In the genomic region with DNA sequence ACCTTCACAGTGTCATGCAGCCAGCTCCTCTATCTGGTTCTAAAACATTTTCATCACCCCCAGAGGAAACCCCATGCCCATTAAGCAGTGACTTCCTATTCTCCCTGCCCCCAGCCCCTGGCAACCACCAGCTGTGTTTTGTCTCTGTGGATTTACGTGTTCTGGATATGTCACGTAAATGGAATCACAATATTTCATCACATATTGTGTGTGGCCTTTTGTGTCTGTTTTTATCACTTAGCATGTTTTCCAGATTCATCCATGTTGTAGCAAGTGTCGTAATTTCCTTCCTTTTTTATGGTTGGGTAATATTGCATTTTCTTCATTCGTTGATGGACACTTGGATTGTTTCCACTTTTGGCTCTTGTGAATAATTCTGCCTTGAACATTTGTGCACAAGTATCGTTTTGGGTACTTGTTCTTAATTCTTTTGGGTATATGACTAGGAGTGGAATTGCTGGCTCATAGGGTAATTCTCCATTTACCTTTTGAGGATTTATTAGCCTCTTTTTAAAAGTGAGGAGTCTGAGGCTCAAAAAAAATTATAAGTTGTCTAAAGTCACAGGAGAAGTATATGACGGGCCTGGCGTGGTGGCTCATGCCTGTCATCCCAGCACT, we compare ENCODE assay signal across 10 cellular contexts.
DNase-seq lines count a peak whose midpoint lies in the region; ATAC-seq and TF ChIP-seq lines count a peak whose summit lies in the region.
"Had no signal": no experiment of that assay in that cellular context is flagged by ENCODE, and none has a peak within 500 bp of the region (broad histone marks: within the 10 kb centered on the region; RNA-seq: fewer than 3 reads in every experiment).

No MANE protein-coding gene starts in this region.

- H3K27me3 Mint-ChIP-seq in stimulated activated naive CD8-positive, alpha-beta T cell treated with anti-CD3 and anti-CD28 coated beads, Interleukin-15, Interleukin-2, amounts not matched to agents 100 ng/mL and 50 ng/mL, for 24 hours, result peaks cover 3% of the 10 kb centered on the region
- H3K27me3 Mint-ChIP-seq in activated T-helper 2 cell treated with anti-CD3 and anti-CD28 coated beads, Interferon-gamma antibody, Interleukin-2, Interleukin-4, amounts not matched to agents 10 μg/mL and 5 μg/mL and 100 μg/mL, durations not matched to agents 14 hours and 24 hours and 36 hours (ENCODE audit: low read depth), result no peaks in the 10 kb centered on the region
- peaks cover 21 to 30% (median 22%) of the 10 kb centered on the region in 3 donors for H3K27me3 Mint-ChIP-seq in naive B cell

- no peak for TF ChIP-seq POLR2A in vagina (IDR thresholded peaks at IDR 0.05)

- no peak for TF ChIP-seq CTCF in vagina (IDR thresholded peaks at IDR 0.05)
- no peak for TF ChIP-seq CTCF in lower lobe of right lung (IDR thresholded peaks at IDR 0.05)

- intact Hi-C loops in activated T-helper 2 cell treated with anti-CD3 and anti-CD28 coated beads, Interferon-gamma antibody, Interleukin-2, Interleukin-4, amounts not matched to agents 10 μg/mL and 5 μg/mL and 100 μg/mL, durations not matched to agents 14 hours and 24 hours and 36 hours (cut with micrococcal nuclease), result no loop called here
- intact Hi-C loops in vagina (cut with DNase I) (loop anchor here (10.0 kb wide), 2 partner anchors 116 to 266 kb away; no protein-coding TSS in a partner anchor), lower lobe of right lung (cut with DNase I) (no loop called here)

- ATAC-seq in stimulated activated naive CD8-positive, alpha-beta T cell treated with anti-CD3 and anti-CD28 coated beads, Interleukin-15, Interleukin-2, amounts not matched to agents 100 U/mL and 50 U/mL, for 24 hours, result no peak
- ATAC-seq in naive B cell (ENCODE audit: low read depth in 2 of 2), result no peak
- ATAC-seq in HG03342 (IDR thresholded peaks at IDR 0.05; ENCODE audit: unreplicated experiment), result no peak
- no peak for ATAC-seq in HG03354 (IDR thresholded peaks at IDR 0.05; ENCODE audit: poor library complexity, severe bottlenecking, unreplicated experiment)
- ATAC-seq in lower lobe of right lung, result no peak

- no peak for DNase-seq in stimulated activated naive CD8-positive, alpha-beta T cell treated with anti-CD3 and anti-CD28 coated beads, Interleukin-15, Interleukin-2, amounts not matched to agents 100 U/mL and 50 U/mL, for 24 hours
- no peak for DNase-seq in activated T-helper 2 cell treated with anti-CD3 and anti-CD28 coated beads, Interferon-gamma antibody, Interleukin-2, Interleukin-4, amounts not matched to agents 10 μg/mL and 5 μg/mL and 100 μg/mL, durations not matched to agents 14 hours and 24 hours and 36 hours (ENCODE audit: low spot score)
- DNase-seq in naive B cell (no peak), vagina (ENCODE audit: extremely low spot score in 2 of 2) (no peak), lower lobe of right lung (no peak)
- DNase-seq: activated effector memory CD4-positive, alpha-beta T cell treated with anti-CD3 and anti-CD28 coated beads, Interleukin-2, amount 50 U/mL, for 16 hours had no signal

- no peaks in the 10 kb centered on the region for H3K9me3 Mint-ChIP-seq in stimulated activated naive CD8-positive, alpha-beta T cell treated with anti-CD3 and anti-CD28 coated beads, Interleukin-15, Interleukin-2, amounts not matched to agents 100 ng/mL and 50 ng/mL, for 24 hours
- no peaks in the 10 kb centered on the region for H3K9me3 Mint-ChIP-seq in activated T-helper 2 cell treated with anti-CD3 and anti-CD28 coated beads, Interferon-gamma antibody, Interleukin-2, Interleukin-4, amounts not matched to agents 10 μg/mL and 5 μg/mL and 100 μg/mL, durations not matched to agents 14 hours and 24 hours and 36 hours
- no peaks in the 10 kb centered on the region for H3K9me3 Mint-ChIP-seq in naive B cell

- no peak overlapping the region for H3K4me3 ChIP-seq in vagina
- H3K4me3 ChIP-seq in lower lobe of right lung, result no peak overlapping the region

- H3K9me3 ChIP-seq in vagina (no peaks in the 10 kb centered on the region), lower lobe of right lung (no peaks in the 10 kb centered on the region)
- H3K9me3 ChIP-seq: heart left ventricle had no signal

- H3K27ac Mint-ChIP-seq in stimulated activated naive CD8-positive, alpha-beta T cell treated with anti-CD3 and anti-CD28 coated beads, Interleukin-15, Interleukin-2, amounts not matched to agents 100 ng/mL and 50 ng/mL, for 24 hours, result peak overlapping the region; percentile 18
- H3K27ac Mint-ChIP-seq in activated T-helper 2 cell treated with anti-CD3 and anti-CD28 coated beads, Interferon-gamma antibody, Interleukin-2, Interleukin-4, amounts not matched to agents 10 μg/mL and 5 μg/mL and 100 μg/mL, durations not matched to agents 14 hours and 24 hours and 36 hours, result peak overlapping the region; percentile 56
- no peak overlapping the region for H3K27ac Mint-ChIP-seq in naive B cell

- H3K4me1 Mint-ChIP-seq in stimulated activated naive CD8-positive, alpha-beta T cell treated with anti-CD3 and anti-CD28 coated beads, Interleukin-15, Interleukin-2, amounts not matched to agents 100 ng/mL and 50 ng/mL, for 24 hours (ENCODE audit: low read depth), result peaks cover 56% of the 10 kb centered on the region
- peaks cover 56% of the 10 kb centered on the region for H3K4me1 Mint-ChIP-seq in activated T-helper 2 cell treated with anti-CD3 and anti-CD28 coated beads, Interferon-gamma antibody, Interleukin-2, Interleukin-4, amounts not matched to agents 10 μg/mL and 5 μg/mL and 100 μg/mL, durations not matched to agents 14 hours and 24 hours and 36 hours (ENCODE audit: low read depth)
- H3K4me1 Mint-ChIP-seq in naive B cell, result peaks cover 20 to 29% (median 26%) of the 10 kb centered on the region in 3 donors

- no peaks in the 10 kb centered on the region for H3K36me3 ChIP-seq in vagina
- H3K36me3 ChIP-seq in lower lobe of right lung, result no peaks in the 10 kb centered on the region
- H3K36me3 ChIP-seq: heart left ventricle had no signal

- H3K4me1 ChIP-seq in vagina (peaks cover 36% of the 10 kb centered on the region), lower lobe of right lung (peaks cover 31% of the 10 kb centered on the region)

- no peaks in the 10 kb centered on the region for H3K27me3 ChIP-seq in vagina
- H3K27me3 ChIP-seq in lower lobe of right lung (ENCODE audit: low read depth), result no peaks in the 10 kb centered on the region
- H3K27me3 ChIP-seq: heart left ventricle had no signal

- H3K36me3 Mint-ChIP-seq in stimulated activated naive CD8-positive, alpha-beta T cell treated with anti-CD3 and anti-CD28 coated beads, Interleukin-15, Interleukin-2, amounts not matched to agents 100 ng/mL and 50 ng/mL, for 24 hours (ENCODE audit: low read depth), result no peaks in the 10 kb centered on the region
- H3K36me3 Mint-ChIP-seq in activated T-helper 2 cell treated with anti-CD3 and anti-CD28 coated beads, Interferon-gamma antibody, Interleukin-2, Interleukin-4, amounts not matched to agents 10 μg/mL and 5 μg/mL and 100 μg/mL, durations not matched to agents 14 hours and 24 hours and 36 hours (ENCODE audit: low read depth), result no peaks in the 10 kb centered on the region
- no peaks in the 10 kb centered on the region for H3K36me3 Mint-ChIP-seq in naive B cell

- no peak overlapping the region for H3K4me3 Mint-ChIP-seq in stimulated activated naive CD8-positive, alpha-beta T cell treated with anti-CD3 and anti-CD28 coated beads, Interleukin-15, Interleukin-2, amounts not matched to agents 100 ng/mL and 50 ng/mL, for 24 hours
- H3K4me3 Mint-ChIP-seq in activated T-helper 2 cell treated with anti-CD3 and anti-CD28 coated beads, Interferon-gamma antibody, Interleukin-2, Interleukin-4, amounts not matched to agents 10 μg/mL and 5 μg/mL and 100 μg/mL, durations not matched to agents 14 hours and 24 hours and 36 hours (ENCODE audit: low read depth), result no peak overlapping the region
- H3K4me3 Mint-ChIP-seq in naive B cell, result peak overlapping the region in 5 of 8 donors; percentile 49 to 90 (median 61)

- H3K27ac ChIP-seq in vagina (peak overlapping the region; percentile 68), lower lobe of right lung (no peak overlapping the region)

Comparison
In these comparisons a context has a peak if more than half of its experiments do, and no peak if none do; other contexts are left out.
1. H3K27ac Mint-ChIP-seq: peak in stimulated activated naive CD8-positive, alpha-beta T cell treated with anti-CD3 and anti-CD28 coated beads, Interleukin-15, Interleukin-2, amounts not matched to agents 100 ng/mL and 50 ng/mL, for 24 hours (single experiment) and activated T-helper 2 cell treated with anti-CD3 and anti-CD28 coated beads, Interferon-gamma antibody, Interleukin-2, Interleukin-4, amounts not matched to agents 10 μg/mL and 5 μg/mL and 100 μg/mL, durations not matched to agents 14 hours and 24 hours and 36 hours (single experiment); none in naive B cell (0 of 6).
2. H3K4me3 Mint-ChIP-seq: peak in naive B cell (5 of 8); none in stimulated activated naive CD8-positive, alpha-beta T cell treated with anti-CD3 and anti-CD28 coated beads, Interleukin-15, Interleukin-2, amounts not matched to agents 100 ng/mL and 50 ng/mL, for 24 hours (single experiment) and activated T-helper 2 cell treated with anti-CD3 and anti-CD28 coated beads, Interferon-gamma antibody, Interleukin-2, Interleukin-4, amounts not matched to agents 10 μg/mL and 5 μg/mL and 100 μg/mL, durations not matched to agents 14 hours and 24 hours and 36 hours (single experiment).